ENCODE assay signal across 19 cellular contexts in the genomic region with DNA sequence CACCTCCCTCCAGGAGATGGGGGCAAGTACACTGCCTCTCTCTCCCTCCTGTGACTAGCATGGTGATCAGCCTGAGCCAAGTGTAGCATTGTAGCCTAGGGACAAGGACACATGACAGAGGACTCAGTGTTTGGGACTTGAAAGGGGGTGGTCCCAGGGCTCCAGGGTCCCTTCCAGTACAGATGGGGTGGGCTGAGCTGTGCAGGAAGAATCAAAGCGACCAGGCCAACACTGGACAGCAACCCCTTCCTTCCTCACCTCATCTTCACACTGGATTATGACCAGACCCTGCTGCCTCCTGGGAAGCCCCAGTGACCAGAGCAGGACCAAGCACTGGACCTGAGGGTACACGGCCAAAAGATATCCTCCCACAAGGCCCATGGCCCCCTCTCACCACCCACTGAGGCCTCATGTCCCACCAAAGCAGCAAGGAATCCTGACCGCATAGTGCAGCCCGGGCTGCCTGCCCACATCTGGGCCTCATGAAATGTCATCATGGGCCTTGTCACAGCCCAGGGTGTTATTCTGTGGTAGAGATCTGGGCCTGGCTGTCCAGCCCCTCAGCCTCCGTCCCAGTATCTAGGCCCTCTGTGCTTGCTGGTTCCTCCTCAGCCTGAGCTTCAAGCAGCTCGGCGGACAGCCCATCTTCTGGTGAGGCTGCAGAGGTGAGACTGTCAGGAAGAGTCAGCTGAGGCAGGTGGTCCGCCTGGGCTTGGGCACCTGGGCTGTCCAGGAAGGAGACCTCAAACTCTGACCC. TPM values are rescaled to one million over a fixed set of nuclear protein-coding genes. Genes with fewer than 3 reads are reported as not detected.
DNase-seq lines count a peak whose midpoint lies in the region; ATAC-seq, FAIRE-seq and TF ChIP-seq lines count a peak whose summit lies in the region.
"Had no signal": no experiment of that assay in that cellular context is flagged by ENCODE, and none has a peak within 500 bp of the region (broad histone marks: within the 10 kb centered on the region; RNA-seq: fewer than 3 reads in every experiment).

No MANE protein-coding gene starts in this region.

- H3K79me2 ChIP-seq in GM23248 (ENCODE audit: insufficient read depth) (peaks cover 23% of the 10 kb centered on the region), SK-N-SH (ENCODE audit: insufficient read depth) (peaks cover 12% of the 10 kb centered on the region; the same call in 1 of the 2 replicates)

- H3K4me2 ChIP-seq in GM23248 (ENCODE audit: unreplicated experiment) (no peak overlapping the region), SK-N-SH (no peak overlapping the region)

- TF ChIP-seq CTCF in dorsolateral prefrontal cortex (IDR thresholded peaks at IDR 0.05 in 54 of 56, conservative IDR thresholded peaks at IDR 0.05 in 2 of 56; ENCODE audit: low read depth in 1 of 56, partially characterized antibody in 56 of 56) (no peak), pancreas (IDR thresholded peaks at IDR 0.05) (no peak), coronary artery (IDR thresholded peaks at IDR 0.05) (no peak), SK-N-SH (IDR thresholded peaks at IDR 0.05) (no peak)

- H3K9me2 ChIP-seq in GM23248 (ENCODE audit: insufficient read depth) (no peaks in the 10 kb centered on the region), SK-N-SH (no peaks in the 10 kb centered on the region)

- H3K9me3 ChIP-seq in GM23248 (ENCODE audit: low read depth) (no peaks in the 10 kb centered on the region), pancreas (no peaks in the 10 kb centered on the region), SK-N-SH (no peaks in the 10 kb centered on the region)
- H3K9me3 ChIP-seq: Caco-2, psoas muscle had no signal

- peaks cover 14% of the 10 kb centered on the region for H3F3A ChIP-seq in GM23248 (ENCODE audit: insufficient read depth)
- H3F3A ChIP-seq in SK-N-SH (replicated peaks; ENCODE audit: insufficient read depth): peaks cover 6% of the 10 kb centered on the region

- TF ChIP-seq POLR2A in H54 (IDR thresholded peaks at IDR 0.05; ENCODE audit: low read depth, low read length): no peak

- WGBS in GM23248 (ENCODE audit: low coverage in 1 of 2, low lambda C conversion rate in 2 of 2, missing lambda C conversion rate in 2 of 2), 2 experiments: 59 to 61% methylated on average over 8 of the region's 8 CpGs
- 86 to 91% methylated on average over 8 of the region's 8 CpGs for WGBS in pancreas, 2 donors
- 87% methylated on average over 3 of the region's 8 CpGs for WGBS in SK-N-SH (ENCODE audit: low lambda C conversion rate)

- DNase-seq in AG20443 (ENCODE audit: low spot score) (peak; percentile 47), GM23248 (peak; percentile 20), dorsolateral prefrontal cortex (no peak), pancreas (peak in 1 of 6 donors; percentile 51), H54 (ENCODE audit: insufficient read length, low spot score) (no peak), coronary artery (ENCODE audit: low spot score) (no peak), SK-N-SH (no peak)
- DNase-seq: activated naive CD4-positive, alpha-beta T cell; AML-193; Caco-2; EL; kidney glomerular epithelial cell; NCI-H1694; nephron progenitor cell; PC-3; psoas muscle; small intestine; stimulated activated CD4-positive, alpha-beta T cell treated with anti-CD3 and anti-CD28 coated beads, Interleukin-2, amount 100 ng/mL, for 48 hours had no signal

- H3K27me3 ChIP-seq in GM23248 (replicated peaks; ENCODE audit: insufficient read depth) (no peaks in the 10 kb centered on the region), dorsolateral prefrontal cortex (no peaks in the 10 kb centered on the region), pancreas (no peaks in the 10 kb centered on the region), SK-N-SH (ENCODE audit: insufficient read depth) (no peaks in the 10 kb centered on the region)

- TF ChIP-seq EP300 in SK-N-SH (IDR thresholded peaks at IDR 0.05; ENCODE audit: borderline replicate concordance in 1 of 2, low read depth in 1 of 2, low read length in 1 of 2): no peak

- POLR2A ChIA-PET in SK-N-SH (lab: Yijun Ruan, JAX): no interaction called here

- H3K36me3 ChIP-seq in GM23248 (ENCODE audit: low read depth) (peaks cover 27% of the 10 kb centered on the region), pancreas (peaks cover 0 to 47% (median 35%) of the 10 kb centered on the region in 3 donors), SK-N-SH (replicated peaks in 1 of 2; ENCODE audit: control insufficient read depth in 1 of 2, insufficient read depth in 2 of 2, low read length in 1 of 2) (peaks cover 36 to 80% of the 10 kb centered on the region in 2 experiments)

- no peak for FAIRE-seq in pancreas (lab: Jason Lieb, UNC)
- no peak for FAIRE-seq in H54 (lab: Jason Lieb, UNC)
- FAIRE-seq: small intestine had no signal

- ATAC-seq in pancreas: no peak
- ATAC-seq: PC-3, psoas muscle had no signal

- H3K27ac ChIP-seq in GM23248 (no peak overlapping the region), dorsolateral prefrontal cortex (peak overlapping the region in 43 of 59 donors; percentile 6 to 86 (median 72)), pancreas (peak overlapping the region in 3 of 4 donors; percentile 71 to 75 (median 73)), coronary artery (no peak overlapping the region), SK-N-SH (ENCODE audit: low read depth in 2 of 2, low read length in 1 of 2) (no peak overlapping the region)
- H3K27ac ChIP-seq: psoas muscle had no signal

- in situ Hi-C loops in GM23248 (cut with MboI): loop anchor here (10.0 kb wide), 1 partner anchor 187 kb away; the partner anchor contains the start of gene CX3CR1

- H4K20me1 ChIP-seq in GM23248 (ENCODE audit: insufficient read depth): 0 out of 2 replicates have a peak, but pooled peaks cover 6% of the 10 kb centered on the region
- H4K20me1 ChIP-seq in SK-N-SH (ENCODE audit: insufficient read depth): peaks cover 18% of the 10 kb centered on the region

- no peak overlapping the region for H3K4me3 ChIP-seq in GM23248
- no peak overlapping the region for H3K4me3 ChIP-seq in dorsolateral prefrontal cortex
- H3K4me3 ChIP-seq in pancreas: no peak overlapping the region
- no peak overlapping the region for H3K4me3 ChIP-seq in coronary artery
- no peak overlapping the region for H3K4me3 ChIP-seq in SK-N-SH (ENCODE audit: low read depth in 2 of 2, low read length in 1 of 2)
- H3K4me3 ChIP-seq: psoas muscle had no signal

- H2AFZ ChIP-seq in GM23248: no peak overlapping the region
- no peak overlapping the region for H2AFZ ChIP-seq in SK-N-SH (ENCODE audit: low read depth)

- H3K4me1 ChIP-seq in GM23248 (ENCODE audit: insufficient read depth) (peaks cover 10% of the 10 kb centered on the region; the same call in 1 of the 2 replicates), pancreas (no peaks in the 10 kb centered on the region), SK-N-SH (ENCODE audit: control insufficient read depth in 1 of 2, insufficient read depth in 2 of 2, low read depth in 1 of 2, low read length in 1 of 2) (no peaks in the 10 kb centered on the region; a peak in 1 of 4 replicates)
- H3K4me1 ChIP-seq: Caco-2, psoas muscle had no signal

- CTCF ChIA-PET in SK-N-SH (lab: Yijun Ruan, JAX): interaction anchor here (1.5 kb wide), 1 partner anchor 194 kb away, joined by 5 read pairs; no protein-coding TSS in a partner anchor

- TF ChIP-seq RAD21 in SK-N-SH (IDR thresholded peaks at IDR 0.05; ENCODE audit: low read length): no peak

- intact Hi-C loops in dorsolateral prefrontal cortex (cut with DNase I): loop anchor here in 1 of 2 donors (5.0 kb wide), 1 partner anchor 41 kb away; no protein-coding TSS in a partner anchor
- intact Hi-C loops in pancreas (cut with DNase I): no loop called here

- H3K9ac ChIP-seq in GM23248 (no peak overlapping the region), SK-N-SH (no peak overlapping the region)

RNA-seq across cellular contexts. Expression of gene GORASP1, which starts 9.5 kb away (rescaled TPM):
- 63.8 and 184 TPM in 2 replicates for total RNA-seq in GM23248 (2014; rRNA removed; shearing (Covaris generic))
- polyA plus RNA-seq in GM23248 (2016; fragmentation: Nextera tagmentation; extraction: Ambion mirVana) (32.7 and 33.1 TPM in 2 replicates), pancreas (10 to 100 TPM; 56.2 to 79.6 TPM), SK-N-SH (2012; rRNA removed) (44.3 and 56.2 TPM in 2 replicates)
- total RNA-seq in dorsolateral prefrontal cortex (10 to 100 TPM; 52.3 to 94.4 (median 70.3) TPM), pancreas (10 to 100 TPM; 25.9 to 48.6 (median 31.6) TPM)
- 18.6 and 24.9 TPM in 2 replicates for polyA plus RNA-seq in SK-N-SH (2012; cell fraction: cytosol; rRNA removed)
- polyA plus RNA-seq in SK-N-SH (2012; cell fraction: nucleus; rRNA removed): 197 and 204 TPM in 2 replicates

RNA-seq across cellular contexts. Expression of gene TTC21A, which starts 9.6 kb away (rescaled TPM):
- total RNA-seq in GM23248 (2014; rRNA removed; shearing (Covaris generic)): 0.25 and 1.2 TPM in 2 replicates
- 0.76 and 0.94 TPM in 2 replicates for polyA plus RNA-seq in GM23248 (2016; fragmentation: Nextera tagmentation; extraction: Ambion mirVana)
- total RNA-seq in dorsolateral prefrontal cortex: 10 to 100 TPM; 12.8 to 44.7 (median 24.4) TPM
- 1 to 10 TPM; 3.1 to 9.6 (median 5.5) TPM for total RNA-seq in pancreas
- polyA plus RNA-seq in pancreas: 10 to 100 TPM; 21.7 to 31.3 TPM
- polyA plus RNA-seq in SK-N-SH (2012; rRNA removed): 3.9 and 4.2 TPM in 2 replicates
- 1.0 and 1.5 TPM in 2 replicates for polyA plus RNA-seq in SK-N-SH (2012; cell fraction: cytosol; rRNA removed)
- polyA plus RNA-seq in SK-N-SH (2012; cell fraction: nucleus; rRNA removed): 20.1 and 22.2 TPM in 2 replicates

RNA-seq across cellular contexts. Expression of gene WDR48, which starts 46.1 kb away (rescaled TPM):
- total RNA-seq in GM23248 (2014; rRNA removed; shearing (Covaris generic)): 25.7 and 30.5 TPM in 2 replicates
- polyA plus RNA-seq in GM23248 (2016; fragmentation: Nextera tagmentation; extraction: Ambion mirVana) (28.9 and 29.7 TPM in 2 replicates), pancreas (10 to 100 TPM in 1 of 2 donors, 1 to 10 TPM in 1; 6.3 to 14.7 TPM), SK-N-SH (2012; rRNA removed) (12.1 and 18.0 TPM in 2 replicates)
- total RNA-seq in dorsolateral prefrontal cortex (10 to 100 TPM; 45.0 to 93.1 (median 69.8) TPM), pancreas (10 to 100 TPM; 13.4 to 25.8 (median 16.6) TPM)
- polyA plus RNA-seq in SK-N-SH (2012; cell fraction: cytosol; rRNA removed): 16.8 and 17.8 TPM in 2 replicates
- 11.0 and 25.9 TPM in 2 replicates for polyA plus RNA-seq in SK-N-SH (2012; cell fraction: nucleus; rRNA removed)

RNA-seq across cellular contexts. Expression of gene SCN11A, which starts 46.1 kb away (rescaled TPM):
- not detected in 2 replicates for total RNA-seq in GM23248 (2014; rRNA removed; shearing (Covaris generic))
- polyA plus RNA-seq in GM23248 (2016; fragmentation: Nextera tagmentation; extraction: Ambion mirVana) (not detected in 2 replicates), pancreas (under 1 TPM; 0.04 to 0.09 TPM), SK-N-SH (2012; rRNA removed) (0.02 TPM in 2 replicates)
- total RNA-seq in dorsolateral prefrontal cortex (1 to 10 TPM in 13 of 120 experiments, under 1 TPM in 107; 0.19 to 1.4 (median 0.68) TPM), pancreas (under 1 TPM in 5 of 6 donors, not detected in 1; 0.03 to 0.16 (median 0.03) TPM)
- polyA plus RNA-seq in SK-N-SH (2012; cell fraction: cytosol; rRNA removed): 0.01 TPM in 2 replicates
- 0.08 and 0.10 TPM in 2 replicates for polyA plus RNA-seq in SK-N-SH (2012; cell fraction: nucleus; rRNA removed)
- total RNA-seq: Caco-2, PC-3, SK-MEL-5 had no signal

RNA-seq across cellular contexts. Expression of gene CSRNP1, which starts 55.5 kb away (rescaled TPM):
- total RNA-seq in GM23248 (2014; rRNA removed; shearing (Covaris generic)): 22.5 and 23.1 TPM in 2 replicates
- polyA plus RNA-seq in GM23248 (2016; fragmentation: Nextera tagmentation; extraction: Ambion mirVana) (14.2 and 16.4 TPM in 2 replicates), pancreas (10 to 100 TPM; 20.3 to 31.4 TPM), SK-N-SH (2012; rRNA removed) (24.5 and 26.3 TPM in 2 replicates)
- total RNA-seq in dorsolateral prefrontal cortex (10 to 100 TPM; 10.1 to 52.4 (median 18.1) TPM), pancreas (10 to 100 TPM in 5 of 6 donors, 1 to 10 TPM in 1; 9.0 to 29.2 (median 13.4) TPM)
- 12.5 and 13.2 TPM in 2 replicates for polyA plus RNA-seq in SK-N-SH (2012; cell fraction: cytosol; rRNA removed)
- polyA plus RNA-seq in SK-N-SH (2012; cell fraction: nucleus; rRNA removed): 43.9 and 63.0 TPM in 2 replicates

Comparison
In these comparisons a context has a peak if more than half of its experiments do, and no peak if none do; other contexts are left out.
1. DNase-seq: peak in AG20443 (single experiment) and GM23248 (single experiment); none in dorsolateral prefrontal cortex (0 of 10), H54 (single experiment), coronary artery (single experiment) and SK-N-SH (single experiment).
2. H3K27ac ChIP-seq: peak in dorsolateral prefrontal cortex (43 of 59) and pancreas (3 of 4); none in GM23248 (single experiment), coronary artery (0 of 2) and SK-N-SH (0 of 2).